Comparison of ENCODE assay signal across 1 cellular context in the genomic region with DNA sequence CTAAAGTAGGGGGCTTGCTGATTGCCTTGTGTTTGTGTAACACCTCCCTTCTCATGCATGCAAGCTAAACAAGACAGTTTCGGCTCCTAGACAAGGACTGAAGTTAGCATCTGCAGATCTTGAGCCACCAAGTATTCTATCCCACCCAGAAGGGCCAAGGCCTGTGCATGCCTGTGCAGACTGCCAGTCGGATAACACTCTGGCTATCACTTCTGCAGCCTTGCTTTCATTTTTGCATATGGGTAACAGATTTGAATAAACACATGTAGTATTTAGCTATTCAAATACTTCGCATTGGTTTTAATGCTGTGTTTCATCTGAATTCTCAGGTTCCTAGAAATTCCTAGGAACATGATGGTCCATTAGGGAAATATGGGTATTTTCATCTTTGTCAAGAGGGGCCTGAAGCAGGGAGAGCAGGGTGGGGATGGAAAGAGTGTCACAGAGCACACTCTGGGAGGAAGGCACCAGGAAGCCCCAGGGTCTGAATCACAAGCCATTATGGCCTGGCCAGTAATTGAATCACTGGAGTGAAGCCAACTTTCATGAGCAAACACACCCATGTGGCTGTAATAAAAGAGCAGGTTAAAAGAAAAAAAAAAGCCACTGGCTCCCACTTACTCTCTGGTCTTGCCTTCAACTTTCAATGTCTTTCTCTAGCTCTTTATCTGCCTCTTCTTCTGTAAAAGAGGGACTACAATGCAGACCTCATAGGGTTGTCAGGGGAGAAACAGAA.
TF ChIP-seq lines count a peak whose summit lies in the region.

No MANE protein-coding gene starts in this region.

TF ChIP-seq in A549, 52 proteins besides CTCF, POLR2A, EP300 and RAD21 (continued from another document):
- TF ChIP-seq CBX2 (IDR thresholded peaks at IDR 0.05; ENCODE audit: borderline replicate concordance, low read depth) (no peak), ZFP36 (IDR thresholded peaks at IDR 0.05; ENCODE audit: borderline replicate concordance, partially characterized antibody) (no peak), GATA3 (IDR thresholded peaks at IDR 0.05; ENCODE audit: borderline replicate concordance) (no peak)
